Comparison of ENCODE assay signal across 21 cellular contexts in genomic region chr7:29898301-29898700, GRCh38.
DNase-seq lines count a peak whose midpoint lies in the region; ATAC-seq, FAIRE-seq and TF ChIP-seq lines count a peak whose summit lies in the region.
"Had no signal": no experiment of that assay in that cellular context is flagged by ENCODE, and none has a peak within 500 bp of the region (broad histone marks: within the 10 kb centered on the region; RNA-seq: fewer than 3 reads in every experiment).

No MANE protein-coding gene starts in this region.

- ATAC-seq in foreskin keratinocyte (peak; percentile 36), HG03342 (IDR thresholded peaks at IDR 0.05; ENCODE audit: unreplicated experiment) (no peak)
- ATAC-seq: CD8-positive, alpha-beta T cell; GM23338 had no signal

- no peak overlapping the region for H3K4me3 ChIP-seq in bronchial epithelial cell (ENCODE audit: low read depth, low read length)
- H3K4me3 ChIP-seq in brain microvascular endothelial cell (ENCODE audit: low read depth, low read length), result no peak overlapping the region
- H3K4me3 ChIP-seq: BLaER1, GM23338, HAP-1 had no signal

- CTCF ChIA-PET in RWPE1 (lab: Yijun Ruan, JAX), result no interaction called here

- FAIRE-seq in bronchial epithelial cell (lab: Jason Lieb, UNC), result peak; percentile 73
- FAIRE-seq: A204.1, G401.6, GM12892 had no signal

- no peaks in the 10 kb centered on the region for H3K4me1 ChIP-seq in foreskin keratinocyte
- H3K4me1 ChIP-seq: BLaER1, Caco-2 had no signal

- no peaks in the 10 kb centered on the region for H3K27me3 ChIP-seq in bronchial epithelial cell (ENCODE audit: control insufficient read depth, insufficient read depth, low read length)
- H3K27me3 ChIP-seq in foreskin keratinocyte, result peaks cover 11% of the 10 kb centered on the region
- H3K27me3 ChIP-seq in brain microvascular endothelial cell (replicated peaks), result no peaks in the 10 kb centered on the region
- H3K27me3 ChIP-seq: BLaER1 had no signal

- H3K27ac ChIP-seq in foreskin keratinocyte (no peak overlapping the region), RWPE1 (no peak overlapping the region), brain microvascular endothelial cell (no peak overlapping the region)
- H3K27ac ChIP-seq: BLaER1, C4-2B had no signal

- in situ Hi-C loops in brain microvascular endothelial cell (cut with HindIII; ENCODE audit: low pct_ligation_motif_present, low sequenced_read_pairs), result no loop called here

- peak; percentile 33 for DNase-seq in M059J (ENCODE audit: low read depth)
- no peak for DNase-seq in bronchial epithelial cell (ENCODE audit: low read depth)
- peak; percentile 22 to 39 for DNase-seq in foreskin keratinocyte
- peak; percentile 5 for DNase-seq in renal cortical epithelial cell (ENCODE audit: low read depth)
- no peak for DNase-seq in RWPE1 (ENCODE audit: low spot score)
- no peak for DNase-seq in brain microvascular endothelial cell
- DNase-seq in SK-N-DZ (ENCODE audit: low spot score), result no peak
- DNase-seq: Caco-2; CD4-positive, CD25-positive, alpha-beta regulatory T cell; CD8-positive, alpha-beta T cell; DMS153; DND-41; HFFc6 had no signal

- H3K36me3 ChIP-seq in bronchial epithelial cell (ENCODE audit: control insufficient read depth, insufficient read depth, low read length), result no peaks in the 10 kb centered on the region
- no peaks in the 10 kb centered on the region for H3K36me3 ChIP-seq in brain microvascular endothelial cell (replicated peaks)
- H3K36me3 ChIP-seq: BLaER1 had no signal

- POLR2A ChIA-PET in RWPE1 (lab: Yijun Ruan, JAX; ENCODE audit: low non-redundant PET), result no interaction called here

- TF ChIP-seq CTCF in bronchial epithelial cell (IDR thresholded peaks at IDR 0.05; ENCODE audit: insufficient read depth, low read length, severe bottlenecking), result no peak
- no peak for TF ChIP-seq CTCF in foreskin keratinocyte (conservative IDR thresholded peaks at IDR 0.05)
- TF ChIP-seq CTCF in RWPE1 (conservative IDR thresholded peaks at IDR 0.05; ENCODE audit: low read depth), result no peak
- no peak for TF ChIP-seq CTCF in brain microvascular endothelial cell (IDR thresholded peaks at IDR 0.05; ENCODE audit: low read depth, low read length, missing control alignments)

Comparison
In these comparisons a context has a peak if more than half of its experiments do, and no peak if none do; other contexts are left out.
1. DNase-seq: peak in M059J (single experiment), foreskin keratinocyte (2 of 2) and renal cortical epithelial cell (single experiment); none in bronchial epithelial cell (single experiment), RWPE1 (single experiment), brain microvascular endothelial cell (single experiment) and SK-N-DZ (single experiment).